ENCODE assay signal across 8 cellular contexts in genomic region chr11:123654566-123655081, GRCh38. TPM values are rescaled to one million over a fixed set of nuclear protein-coding genes. Genes with fewer than 3 reads are reported as not detected.
DNase-seq lines count a peak whose midpoint lies in the region; TF ChIP-seq lines count a peak whose summit lies in the region.

A gene with protein sequence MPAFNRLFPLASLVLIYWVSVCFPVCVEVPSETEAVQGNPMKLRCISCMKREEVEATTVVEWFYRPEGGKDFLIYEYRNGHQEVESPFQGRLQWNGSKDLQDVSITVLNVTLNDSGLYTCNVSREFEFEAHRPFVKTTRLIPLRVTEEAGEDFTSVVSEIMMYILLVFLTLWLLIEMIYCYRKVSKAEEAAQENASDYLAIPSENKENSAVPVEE (minus strand): TSS chr11:123654624. CDS start chr11:123653801, 823 bp downstream.

- POLR2A ChIA-PET in PC-9 (lab: Charles Lee; ENCODE audit: unreplicated experiment) = no interaction called here

- no peak within 1 kb of the TSS; the same call in 1 of the 2 replicates for H2AFZ ChIP-seq in PC-9

- no peak for TF ChIP-seq CTCF in PC-9 (conservative IDR thresholded peaks at IDR 0.05)
- no peak for TF ChIP-seq CTCF in cardiac fibroblast (IDR thresholded peaks at IDR 0.05; ENCODE audit: low read depth, low read length)
- TF ChIP-seq CTCF in sigmoid colon (IDR thresholded peaks at IDR 0.05) = no peak

- H3K36me3 ChIP-seq in PC-9 (ENCODE audit: low read depth) = no peaks in the 10 kb centered on the region
- no peaks in the 10 kb centered on the region for H3K36me3 ChIP-seq in sigmoid colon

- peak within 1 kb of the TSS; percentile 77 for H3K4me2 ChIP-seq in PC-9

- WGBS in sigmoid colon, 2 donors = 1 to 2% methylated on average over 44 of the region's 44 CpGs

- DNase-seq in DMS53 treated with DMSO at 0.1 percent for 48 hours (lab: John Stamatoyannopoulos, UW; ENCODE audit: unreplicated experiment) (peak; percentile 72), HT1080 (ENCODE audit: low read depth) (peak; percentile 44), PC-9 (peak in 1 of 2 experiments; percentile 57), cardiac fibroblast (ENCODE audit: low read depth in 2 of 2) (peak; percentile 56 to 62), iPS-NIHi11 (ENCODE audit: low spot score) (peak; percentile 95), sigmoid colon (peak; percentile 71), mesenteric fat pad (ENCODE audit: low spot score) (no peak), GOT3 (lab: John Stamatoyannopoulos, UW) (no peak)

- H3K27me3 ChIP-seq in PC-9 (ENCODE audit: insufficient read depth, low read depth) (peaks cover 83% of the 10 kb centered on the region), sigmoid colon (peaks cover 0 to 33% (median 24%) of the 10 kb centered on the region in 3 donors)

- no peaks in the 10 kb centered on the region for H3K9me2 ChIP-seq in PC-9 (ENCODE audit: insufficient read depth)

- H3K9me3 ChIP-seq in PC-9 (ENCODE audit: insufficient read depth, low read depth) (no peaks in the 10 kb centered on the region), sigmoid colon (no peaks in the 10 kb centered on the region)

- H3K4me1 ChIP-seq in PC-9 (replicated peaks; ENCODE audit: insufficient read depth) (no peaks in the 10 kb centered on the region), sigmoid colon (peaks cover 0 to 20% (median 19%) of the 10 kb centered on the region in 4 donors)

- no peaks in the 10 kb centered on the region for H4K20me1 ChIP-seq in PC-9 (ENCODE audit: insufficient read depth)

- CTCF ChIA-PET in PC-9 (lab: Charles Lee) = no interaction called here

- intact Hi-C loops in PC-9 (cut with micrococcal nuclease; ENCODE audit: unreplicated experiment) (loop anchor here (2.0 kb wide), 1 partner anchor 64 kb away; no protein-coding TSS in a partner anchor), sigmoid colon (cut with DNase I) (no loop called here)

- H3K4me3 ChIP-seq in PC-9 (peak within 1 kb of the TSS; percentile 57; the same call in 1 of the 2 replicates), cardiac fibroblast (replicated peaks in 1 of 2; ENCODE audit: low read depth in 2 of 2, low read length in 2 of 2) (peak within 1 kb of the TSS; percentile 63 to 66), sigmoid colon (peak within 1 kb of the TSS; percentile 21 to 60 (median 52))

- no peak for TF ChIP-seq POLR2A in sigmoid colon (IDR thresholded peaks at IDR 0.05)

- H3F3A ChIP-seq in PC-9 (ENCODE audit: insufficient read depth, low read depth) = no peaks in the 10 kb centered on the region

- H3K79me2 ChIP-seq in PC-9 (ENCODE audit: low read depth) = no peaks in the 10 kb centered on the region

- no peak for TF ChIP-seq EP300 in sigmoid colon (IDR thresholded peaks at IDR 0.05)

- no peak within 1 kb of the TSS for H3K27ac ChIP-seq in PC-9
- peak within 1 kb of the TSS in 3 of 4 donors; percentile 9 to 70 (median 54) for H3K27ac ChIP-seq in sigmoid colon

- no TSS peak for BruUV-seq in PC-9 (replicated peaks; lab: Mats Ljungman, UMichigan)

RNA-seq across cellular contexts. Expression of the gene that starts here (rescaled TPM):
- total RNA-seq in HT1080 (2014; rRNA removed; shearing (Covaris generic)) = 0.03 and 0.06 TPM in 2 replicates
- polyA plus RNA-seq in HT1080 (2015; cell fraction: cytosol; rRNA removed) = 0.01 TPM in 2 replicates
- 0.02 and 0.06 TPM in 2 replicates for polyA plus RNA-seq in HT1080 (2015; cell fraction: nucleus; rRNA removed)
- total RNA-seq in PC-9 (2021) (not detected in 2 replicates), sigmoid colon (1 to 10 TPM; 2.0 to 3.0 (median 2.6) TPM), mesenteric fat pad (1.3 TPM)
- 1 to 10 TPM in 1 of 3 donors, under 1 TPM in 1, not detected in 1; 0.60 to 1.5 TPM for polyA plus RNA-seq in sigmoid colon

Comparison
In these comparisons a context has a peak if more than half of its experiments do, and no peak if none do; other contexts are left out.
1. Peak in DNase-seq in HT1080; RNA of the gene not detected or under 1 TPM.
2. DNase-seq: peak in DMS53 treated with DMSO at 0.1 percent for 48 hours (single experiment), cardiac fibroblast (2 of 2), iPS-NIHi11 (single experiment) and sigmoid colon (single experiment); none in mesenteric fat pad (single experiment) and GOT3 (single experiment).
3. Peak in every context shown above with its lines, with median percentiles within 50 percentile points of each other: H3K4me3 ChIP-seq.